1 cellular context compared by ENCODE assay signal in the genomic region with DNA sequence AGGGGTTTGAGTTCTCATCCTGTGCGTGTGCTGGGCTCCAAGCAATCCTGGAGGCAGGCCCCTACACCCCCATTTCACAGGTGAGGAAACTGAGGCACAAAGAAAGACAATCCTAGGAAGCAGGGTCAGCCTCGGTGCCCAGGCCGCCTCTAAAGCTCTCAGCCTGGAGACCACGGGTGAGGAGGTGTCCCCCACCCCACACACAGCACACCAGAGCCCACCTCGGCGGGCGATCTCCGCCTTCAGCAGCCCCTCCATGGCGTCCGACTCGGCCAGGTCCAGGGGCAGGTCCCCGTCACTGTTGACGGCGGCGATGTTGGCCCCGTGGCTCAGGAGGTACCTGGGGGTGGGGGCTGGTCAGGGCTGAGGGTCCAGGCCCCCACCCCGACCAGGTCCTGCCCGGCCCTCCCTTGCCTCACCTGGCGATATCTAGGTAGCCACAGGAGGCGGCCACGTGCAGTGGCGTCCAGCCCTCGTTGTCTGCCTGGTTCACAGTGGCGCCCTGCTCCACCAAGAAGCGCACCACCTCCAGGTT.
TF ChIP-seq lines count a peak whose summit lies in the region.

No MANE protein-coding gene starts in this region.

TF ChIP-seq in H1, 55 proteins besides CTCF, POLR2A, EP300 and RAD21:
- TF ChIP-seq TCF12 (IDR thresholded peaks at IDR 0.05; ENCODE audit: low read depth, low read length) = no peak
- TF ChIP-seq SIN3A (conservative IDR thresholded peaks at IDR 0.05 in 1 of 2, IDR thresholded peaks at IDR 0.05 in 1 of 2; ENCODE audit: low read depth in 1 of 2, low read length in 2 of 2) = no peak
- TF ChIP-seq HDAC6 (IDR thresholded peaks at IDR 0.05; ENCODE audit: low read depth, low read length) = no peak
- no peak for TF ChIP-seq NANOG (IDR thresholded peaks at IDR 0.05; ENCODE audit: insufficient read depth, low read depth, low read length, poor library complexity, severe bottlenecking)
- no peak for TF ChIP-seq BACH1 (IDR thresholded peaks at IDR 0.05; ENCODE audit: low read length)
- no peak for TF ChIP-seq RNF2 (IDR thresholded peaks at IDR 0.05; ENCODE audit: borderline replicate concordance, low read depth, low read length, missing control alignments, poor library complexity, severe bottlenecking)
- no peak for TF ChIP-seq JUND (IDR thresholded peaks at IDR 0.05; ENCODE audit: low read length)
- TF ChIP-seq, protein P1, sequence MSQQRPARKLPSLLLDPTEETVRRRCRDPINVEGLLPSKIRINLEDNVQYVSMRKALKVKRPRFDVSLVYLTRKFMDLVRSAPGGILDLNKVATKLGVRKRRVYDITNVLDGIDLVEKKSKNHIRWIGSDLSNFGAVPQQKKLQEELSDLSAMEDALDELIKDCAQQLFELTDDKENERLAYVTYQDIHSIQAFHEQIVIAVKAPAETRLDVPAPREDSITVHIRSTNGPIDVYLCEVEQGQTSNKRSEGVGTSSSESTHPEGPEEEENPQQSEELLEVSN (IDR thresholded peaks at IDR 0.05) = no peak
- TF ChIP-seq MAFK (IDR thresholded peaks at IDR 0.05; ENCODE audit: low read depth, low read length) = no peak
- no peak for TF ChIP-seq PHF8 (conservative IDR thresholded peaks at IDR 0.05; ENCODE audit: low read depth, low read length)
- TF ChIP-seq EGR1 (IDR thresholded peaks at IDR 0.05; ENCODE audit: borderline replicate concordance, low read depth, low read length) = no peak
- no peak for TF ChIP-seq KDM1A (IDR thresholded peaks at IDR 0.05; ENCODE audit: borderline replicate concordance, low read length)
- TF ChIP-seq, protein P2, sequence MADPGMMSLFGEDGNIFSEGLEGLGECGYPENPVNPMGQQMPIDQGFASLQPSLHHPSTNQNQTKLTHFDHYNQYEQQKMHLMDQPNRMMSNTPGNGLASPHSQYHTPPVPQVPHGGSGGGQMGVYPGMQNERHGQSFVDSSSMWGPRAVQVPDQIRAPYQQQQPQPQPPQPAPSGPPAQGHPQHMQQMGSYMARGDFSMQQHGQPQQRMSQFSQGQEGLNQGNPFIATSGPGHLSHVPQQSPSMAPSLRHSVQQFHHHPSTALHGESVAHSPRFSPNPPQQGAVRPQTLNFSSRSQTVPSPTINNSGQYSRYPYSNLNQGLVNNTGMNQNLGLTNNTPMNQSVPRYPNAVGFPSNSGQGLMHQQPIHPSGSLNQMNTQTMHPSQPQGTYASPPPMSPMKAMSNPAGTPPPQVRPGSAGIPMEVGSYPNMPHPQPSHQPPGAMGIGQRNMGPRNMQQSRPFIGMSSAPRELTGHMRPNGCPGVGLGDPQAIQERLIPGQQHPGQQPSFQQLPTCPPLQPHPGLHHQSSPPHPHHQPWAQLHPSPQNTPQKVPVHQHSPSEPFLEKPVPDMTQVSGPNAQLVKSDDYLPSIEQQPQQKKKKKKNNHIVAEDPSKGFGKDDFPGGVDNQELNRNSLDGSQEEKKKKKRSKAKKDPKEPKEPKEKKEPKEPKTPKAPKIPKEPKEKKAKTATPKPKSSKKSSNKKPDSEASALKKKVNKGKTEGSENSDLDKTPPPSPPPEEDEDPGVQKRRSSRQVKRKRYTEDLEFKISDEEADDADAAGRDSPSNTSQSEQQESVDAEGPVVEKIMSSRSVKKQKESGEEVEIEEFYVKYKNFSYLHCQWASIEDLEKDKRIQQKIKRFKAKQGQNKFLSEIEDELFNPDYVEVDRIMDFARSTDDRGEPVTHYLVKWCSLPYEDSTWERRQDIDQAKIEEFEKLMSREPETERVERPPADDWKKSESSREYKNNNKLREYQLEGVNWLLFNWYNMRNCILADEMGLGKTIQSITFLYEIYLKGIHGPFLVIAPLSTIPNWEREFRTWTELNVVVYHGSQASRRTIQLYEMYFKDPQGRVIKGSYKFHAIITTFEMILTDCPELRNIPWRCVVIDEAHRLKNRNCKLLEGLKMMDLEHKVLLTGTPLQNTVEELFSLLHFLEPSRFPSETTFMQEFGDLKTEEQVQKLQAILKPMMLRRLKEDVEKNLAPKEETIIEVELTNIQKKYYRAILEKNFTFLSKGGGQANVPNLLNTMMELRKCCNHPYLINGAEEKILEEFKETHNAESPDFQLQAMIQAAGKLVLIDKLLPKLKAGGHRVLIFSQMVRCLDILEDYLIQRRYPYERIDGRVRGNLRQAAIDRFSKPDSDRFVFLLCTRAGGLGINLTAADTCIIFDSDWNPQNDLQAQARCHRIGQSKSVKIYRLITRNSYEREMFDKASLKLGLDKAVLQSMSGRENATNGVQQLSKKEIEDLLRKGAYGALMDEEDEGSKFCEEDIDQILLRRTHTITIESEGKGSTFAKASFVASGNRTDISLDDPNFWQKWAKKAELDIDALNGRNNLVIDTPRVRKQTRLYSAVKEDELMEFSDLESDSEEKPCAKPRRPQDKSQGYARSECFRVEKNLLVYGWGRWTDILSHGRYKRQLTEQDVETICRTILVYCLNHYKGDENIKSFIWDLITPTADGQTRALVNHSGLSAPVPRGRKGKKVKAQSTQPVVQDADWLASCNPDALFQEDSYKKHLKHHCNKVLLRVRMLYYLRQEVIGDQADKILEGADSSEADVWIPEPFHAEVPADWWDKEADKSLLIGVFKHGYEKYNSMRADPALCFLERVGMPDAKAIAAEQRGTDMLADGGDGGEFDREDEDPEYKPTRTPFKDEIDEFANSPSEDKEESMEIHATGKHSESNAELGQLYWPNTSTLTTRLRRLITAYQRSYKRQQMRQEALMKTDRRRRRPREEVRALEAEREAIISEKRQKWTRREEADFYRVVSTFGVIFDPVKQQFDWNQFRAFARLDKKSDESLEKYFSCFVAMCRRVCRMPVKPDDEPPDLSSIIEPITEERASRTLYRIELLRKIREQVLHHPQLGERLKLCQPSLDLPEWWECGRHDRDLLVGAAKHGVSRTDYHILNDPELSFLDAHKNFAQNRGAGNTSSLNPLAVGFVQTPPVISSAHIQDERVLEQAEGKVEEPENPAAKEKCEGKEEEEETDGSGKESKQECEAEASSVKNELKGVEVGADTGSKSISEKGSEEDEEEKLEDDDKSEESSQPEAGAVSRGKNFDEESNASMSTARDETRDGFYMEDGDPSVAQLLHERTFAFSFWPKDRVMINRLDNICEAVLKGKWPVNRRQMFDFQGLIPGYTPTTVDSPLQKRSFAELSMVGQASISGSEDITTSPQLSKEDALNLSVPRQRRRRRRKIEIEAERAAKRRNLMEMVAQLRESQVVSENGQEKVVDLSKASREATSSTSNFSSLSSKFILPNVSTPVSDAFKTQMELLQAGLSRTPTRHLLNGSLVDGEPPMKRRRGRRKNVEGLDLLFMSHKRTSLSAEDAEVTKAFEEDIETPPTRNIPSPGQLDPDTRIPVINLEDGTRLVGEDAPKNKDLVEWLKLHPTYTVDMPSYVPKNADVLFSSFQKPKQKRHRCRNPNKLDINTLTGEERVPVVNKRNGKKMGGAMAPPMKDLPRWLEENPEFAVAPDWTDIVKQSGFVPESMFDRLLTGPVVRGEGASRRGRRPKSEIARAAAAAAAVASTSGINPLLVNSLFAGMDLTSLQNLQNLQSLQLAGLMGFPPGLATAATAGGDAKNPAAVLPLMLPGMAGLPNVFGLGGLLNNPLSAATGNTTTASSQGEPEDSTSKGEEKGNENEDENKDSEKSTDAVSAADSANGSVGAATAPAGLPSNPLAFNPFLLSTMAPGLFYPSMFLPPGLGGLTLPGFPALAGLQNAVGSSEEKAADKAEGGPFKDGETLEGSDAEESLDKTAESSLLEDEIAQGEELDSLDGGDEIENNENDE (IDR thresholded peaks at IDR 0.05; ENCODE audit: insufficient replicate concordance, low read length) = no peak
- TF ChIP-seq, protein P3, sequence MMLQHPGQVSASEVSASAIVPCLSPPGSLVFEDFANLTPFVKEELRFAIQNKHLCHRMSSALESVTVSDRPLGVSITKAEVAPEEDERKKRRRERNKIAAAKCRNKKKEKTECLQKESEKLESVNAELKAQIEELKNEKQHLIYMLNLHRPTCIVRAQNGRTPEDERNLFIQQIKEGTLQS (IDR thresholded peaks at IDR 0.05; ENCODE audit: insufficient read depth, low read depth, low read length) = no peak
- TF ChIP-seq SP2 (IDR thresholded peaks at IDR 0.05; ENCODE audit: low read length) = no peak
- no peak for TF ChIP-seq CBX5 (IDR thresholded peaks at IDR 0.05; ENCODE audit: low read depth, low read length)
- TF ChIP-seq RXRA (IDR thresholded peaks at IDR 0.05; ENCODE audit: insufficient read depth, low read depth, low read length) = no peak
